ENCODE assay signal across 21 cellular contexts in the genomic region with DNA sequence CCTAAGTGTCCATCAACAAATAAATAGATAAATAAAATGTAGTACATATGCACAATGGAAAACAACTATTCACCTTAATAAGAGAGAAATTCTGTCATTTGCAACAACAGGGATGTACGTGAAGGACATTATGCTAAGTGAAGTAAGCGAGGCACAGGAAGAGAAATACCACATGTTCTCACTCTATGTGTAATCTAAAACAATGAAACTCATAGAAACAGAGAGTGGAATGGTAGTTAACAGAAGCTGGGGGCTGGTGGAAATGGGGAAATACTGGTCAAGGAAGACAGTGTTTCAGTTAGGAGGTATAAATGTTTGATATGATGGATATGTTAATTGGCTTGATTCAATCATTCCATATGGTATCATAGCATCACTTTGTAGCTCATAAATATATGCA. TPM values are rescaled to one million over a fixed set of nuclear protein-coding genes. Genes with fewer than 3 reads are reported as not detected.
DNase-seq lines count a peak whose midpoint lies in the region; ATAC-seq and TF ChIP-seq lines count a peak whose summit lies in the region.
"Had no signal": no experiment of that assay in that cellular context is flagged by ENCODE, and none has a peak within 500 bp of the region (broad histone marks: within the 10 kb centered on the region; RNA-seq: fewer than 3 reads in every experiment).

No MANE protein-coding gene starts in this region.

- no peak for TF ChIP-seq CTCF in natural killer cell (IDR thresholded peaks at IDR 0.05)
- TF ChIP-seq CTCF in right lobe of liver (IDR thresholded peaks at IDR 0.05) = no peak
- no peak for TF ChIP-seq CTCF in vagina (IDR thresholded peaks at IDR 0.05)

- H3K27ac ChIP-seq in right lobe of liver (no peak overlapping the region), vagina (no peak overlapping the region)
- H3K27ac ChIP-seq: testis, VCaP had no signal

- peaks cover 10 to 14% of the 10 kb centered on the region in 2 donors for H3K4me1 Mint-ChIP-seq in natural killer cell treated with Interleukin-12 subunit alpha and Interleukin-12 subunit beta and Interleukin-15 and Interleukin-18, amount 100 ng/mL, for 72 hours (ENCODE audit: low read depth in 2 of 2)
- H3K4me1 Mint-ChIP-seq in natural killer cell = peaks cover 13 to 14% of the 10 kb centered on the region in 2 donors
- peaks cover 9% of the 10 kb centered on the region for H3K4me1 Mint-ChIP-seq in activated T-helper 17 cell treated with anti-CD3 and anti-CD28 coated beads, Interleukin-2, amount 50 U/mL, for 72 hours

- no peak for DNase-seq in natural killer cell treated with Interleukin-12 subunit alpha and Interleukin-12 subunit beta and Interleukin-15 and Interleukin-18, amount 100 ng/mL, for 72 hours (ENCODE audit: low spot score)
- DNase-seq in natural killer cell = no peak
- DNase-seq in MV-4-11 (lab: John Stamatoyannopoulos, UW) = peak; percentile 40
- DNase-seq in right lobe of liver = no peak
- no peak for DNase-seq in vagina (ENCODE audit: extremely low spot score in 2 of 2)
- DNase-seq: activated CD8-positive, alpha-beta memory T cell treated with anti-CD3 and anti-CD28 coated beads for 24 hours; activated naive CD8-positive, alpha-beta T cell treated with anti-CD3 and anti-CD28 coated beads, Interleukin-2, amount 50 U/mL, for 24 hours; DMS79; left cardiac atrium; midbrain; NCI-H1436; NCI-H748 treated with DMSO at 0.1 percent for 48 hours; SHP77; stimulated activated CD4-positive, alpha-beta T cell treated with anti-CD3 and anti-CD28 coated beads, Interleukin-15, amount 100 ng/mL, for 24 hours; testis had no signal

- H3K4me1 ChIP-seq in right lobe of liver (no peaks in the 10 kb centered on the region), vagina (peaks cover 21% of the 10 kb centered on the region)
- H3K4me1 ChIP-seq: testis had no signal

- H3K27me3 ChIP-seq in right lobe of liver = no peaks in the 10 kb centered on the region
- no peaks in the 10 kb centered on the region for H3K27me3 ChIP-seq in vagina
- H3K27me3 ChIP-seq: testis had no signal

- intact Hi-C loops in natural killer cell (cut with micrococcal nuclease) = no loop called here
- intact Hi-C loops in right lobe of liver (cut with DNase I) = no loop called here
- intact Hi-C loops in vagina (cut with DNase I) = no loop called here

- no peak overlapping the region for H3K4me3 ChIP-seq in right lobe of liver
- H3K4me3 ChIP-seq in vagina = no peak overlapping the region
- H3K4me3 ChIP-seq: testis had no signal

- WGBS in right lobe of liver (ENCODE audit: insufficient coverage, low coverage, low lambda C conversion rate, missing lambda C conversion rate) = 19% methylated on average over 2 of the region's 2 CpGs

- peak overlapping the region in 1 of 2 donors; percentile 30 for H3K27ac Mint-ChIP-seq in natural killer cell treated with Interleukin-12 subunit alpha and Interleukin-12 subunit beta and Interleukin-15 and Interleukin-18, amount 100 ng/mL, for 72 hours
- peak overlapping the region in 1 of 2 donors; percentile 51 for H3K27ac Mint-ChIP-seq in natural killer cell
- H3K27ac Mint-ChIP-seq in activated T-helper 17 cell treated with anti-CD3 and anti-CD28 coated beads, Interleukin-2, amount 50 U/mL, for 72 hours = no peak overlapping the region

- H3K9me3 ChIP-seq in right lobe of liver (no peaks in the 10 kb centered on the region), vagina (no peaks in the 10 kb centered on the region)
- H3K9me3 ChIP-seq: testis had no signal

- no peaks in the 10 kb centered on the region for H3K36me3 ChIP-seq in right lobe of liver
- H3K36me3 ChIP-seq in vagina = no peaks in the 10 kb centered on the region

- TF ChIP-seq POLR2A in right lobe of liver (IDR thresholded peaks at IDR 0.05) (no peak), vagina (IDR thresholded peaks at IDR 0.05) (no peak)

- H3K36me3 Mint-ChIP-seq in natural killer cell treated with Interleukin-12 subunit alpha and Interleukin-12 subunit beta and Interleukin-15 and Interleukin-18, amount 100 ng/mL, for 72 hours = no peaks in the 10 kb centered on the region
- H3K36me3 Mint-ChIP-seq in natural killer cell = no peaks in the 10 kb centered on the region
- H3K36me3 Mint-ChIP-seq in activated T-helper 17 cell treated with anti-CD3 and anti-CD28 coated beads, Interleukin-2, amount 50 U/mL, for 72 hours (ENCODE audit: low read depth) = no peaks in the 10 kb centered on the region
- H3K36me3 Mint-ChIP-seq: brain; CD8-positive, alpha-beta T cell had no signal

- peak in 1 of 2 donors; percentile 56 for ATAC-seq in natural killer cell treated with Interleukin-12 subunit alpha and Interleukin-12 subunit beta and Interleukin-15 and Interleukin-18, amount 100 ng/mL, for 72 hours
- no peak for ATAC-seq in natural killer cell
- peak; percentile 72 for ATAC-seq in activated T-helper 17 cell treated with anti-CD3 and anti-CD28 coated beads, Interleukin-2, amount 50 U/mL, for 72 hours (replicated peaks)
- no peak for ATAC-seq in right lobe of liver
- no peak for ATAC-seq in HG03342 (IDR thresholded peaks at IDR 0.05; ENCODE audit: unreplicated experiment)
- ATAC-seq: activated naive CD8-positive, alpha-beta T cell treated with anti-CD3 and anti-CD28 coated beads, Interleukin-2, amount 50 U/mL, for 24 hours; CD8-positive, alpha-beta T cell; sciatic nerve had no signal

- peak overlapping the region; percentile 40 for H3K4me3 Mint-ChIP-seq in natural killer cell treated with Interleukin-12 subunit alpha and Interleukin-12 subunit beta and Interleukin-15 and Interleukin-18, amount 100 ng/mL, for 72 hours
- H3K4me3 Mint-ChIP-seq in natural killer cell = no peak overlapping the region
- peak overlapping the region; percentile 1 for H3K4me3 Mint-ChIP-seq in activated T-helper 17 cell treated with anti-CD3 and anti-CD28 coated beads, Interleukin-2, amount 50 U/mL, for 72 hours
- H3K4me3 Mint-ChIP-seq: activated naive CD8-positive, alpha-beta T cell treated with anti-CD3 and anti-CD28 coated beads, Interleukin-2, amount 50 U/mL, for 24 hours; brain had no signal

- H3K27me3 Mint-ChIP-seq in natural killer cell treated with Interleukin-12 subunit alpha and Interleukin-12 subunit beta and Interleukin-15 and Interleukin-18, amount 100 ng/mL, for 72 hours = no peaks in the 10 kb centered on the region
- H3K27me3 Mint-ChIP-seq in natural killer cell (ENCODE audit: low read depth in 2 of 2) = no peaks in the 10 kb centered on the region
- no peaks in the 10 kb centered on the region for H3K27me3 Mint-ChIP-seq in activated T-helper 17 cell treated with anti-CD3 and anti-CD28 coated beads, Interleukin-2, amount 50 U/mL, for 72 hours
- H3K27me3 Mint-ChIP-seq: activated naive CD8-positive, alpha-beta T cell treated with anti-CD3 and anti-CD28 coated beads, Interleukin-2, amount 50 U/mL, for 24 hours had no signal

- no peaks in the 10 kb centered on the region for H3K9me3 Mint-ChIP-seq in natural killer cell treated with Interleukin-12 subunit alpha and Interleukin-12 subunit beta and Interleukin-15 and Interleukin-18, amount 100 ng/mL, for 72 hours
- no peaks in the 10 kb centered on the region for H3K9me3 Mint-ChIP-seq in natural killer cell
- no peaks in the 10 kb centered on the region for H3K9me3 Mint-ChIP-seq in activated T-helper 17 cell treated with anti-CD3 and anti-CD28 coated beads, Interleukin-2, amount 50 U/mL, for 72 hours
- H3K9me3 Mint-ChIP-seq: activated naive CD8-positive, alpha-beta T cell treated with anti-CD3 and anti-CD28 coated beads, Interleukin-2, amount 50 U/mL, for 24 hours; brain; CD8-positive, alpha-beta T cell had no signal

RNA-seq across cellular contexts. Expression of a gene that starts 43.1 kb away (rescaled TPM):
- 10 to 100 TPM in 1 of 2 donors, 1 to 10 TPM in 1; 9.4 to 16.3 TPM for total RNA-seq in natural killer cell treated with Interleukin-12 subunit alpha and Interleukin-12 subunit beta and Interleukin-15 and Interleukin-18, amount 100 ng/mL, for 72 hours
- total RNA-seq in natural killer cell (10 to 100 TPM; 54.7 to 81.4 (median 55.5) TPM), right lobe of liver (10 to 100 TPM in 2 of 6 experiments, 1 to 10 TPM in 4; 4.4 to 19.2 (median 8.3) TPM), vagina (58.2 TPM)
- 10 to 100 TPM; 12.4 to 17.0 TPM for total RNA-seq in activated T-helper 17 cell treated with anti-CD3 and anti-CD28 coated beads, Interleukin-2, amount 50 U/mL, for 72 hours
